8 cellular contexts compared by ENCODE assay signal in the genomic region with DNA sequence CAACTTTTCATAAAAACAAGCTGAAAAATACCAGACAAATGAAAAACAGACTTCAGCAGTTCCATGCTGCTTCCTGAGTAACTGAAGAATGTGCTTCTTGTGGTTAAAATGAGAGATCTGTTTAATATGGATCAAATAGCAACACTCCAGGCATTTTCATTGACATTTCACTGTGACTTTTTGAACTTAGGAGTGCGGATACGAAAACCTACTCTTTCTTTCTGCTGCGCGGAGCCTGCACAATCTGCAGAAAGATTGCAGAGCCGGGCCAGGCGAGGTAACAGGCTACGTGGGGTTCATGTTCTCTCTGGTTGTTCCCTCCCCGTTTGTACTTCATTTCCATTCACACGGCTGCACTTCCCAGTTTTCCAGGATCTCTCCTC. TPM values are rescaled to one million over a fixed set of nuclear protein-coding genes. Genes with fewer than 3 reads are reported as not detected.
DNase-seq lines count a peak whose midpoint lies in the region; ATAC-seq, FAIRE-seq and TF ChIP-seq lines count a peak whose summit lies in the region.

No MANE protein-coding gene starts in this region.

- POLR2A ChIA-PET in CD8-positive, alpha-beta T cell (lab: Charles Lee) = interaction anchor here (0.7 to 9.4 kb wide), 7 partner anchors 9 to 359 kb away, joined by 3 to 159 read pairs (median 6); no protein-coding TSS in a partner anchor

- no peak for TF ChIP-seq POLR2A in stomach (IDR thresholded peaks at IDR 0.05)

- no peaks in the 10 kb centered on the region for H3K36me3 ChIP-seq in CD8-positive, alpha-beta T cell (ENCODE audit: insufficient read depth, low read length)
- H3K36me3 ChIP-seq in HUES48 (ENCODE audit: control insufficient read depth, insufficient read depth, low read length) = peaks cover 4% of the 10 kb centered on the region; the same call in 1 of the 2 replicates
- H3K36me3 ChIP-seq in astrocyte (ENCODE audit: insufficient read depth, low read length) = no peaks in the 10 kb centered on the region
- no peaks in the 10 kb centered on the region for H3K36me3 ChIP-seq in stomach

- no peaks in the 10 kb centered on the region for H3K79me2 ChIP-seq in astrocyte (ENCODE audit: insufficient read depth, low read length)

- H3K4me3 ChIP-seq in CD8-positive, alpha-beta T cell (ENCODE audit: low read depth, low read length) = peak overlapping the region; percentile 94
- H3K4me3 ChIP-seq in HUES48 (ENCODE audit: low read depth, low read length) (peak overlapping the region; percentile 79), astrocyte (ENCODE audit: insufficient read depth, low read depth, low read length) (peak overlapping the region; percentile 87), stomach (peak overlapping the region; percentile 69 to 85 (median 82))

- peak overlapping the region; percentile 81 for H2AFZ ChIP-seq in astrocyte (ENCODE audit: low read depth, low read length)

- H3K9me3 ChIP-seq in CD8-positive, alpha-beta T cell (ENCODE audit: low read length) = no peaks in the 10 kb centered on the region
- H3K9me3 ChIP-seq in HUES48 (ENCODE audit: control insufficient read depth, insufficient read depth, low read length) = no peaks in the 10 kb centered on the region
- no peaks in the 10 kb centered on the region for H3K9me3 ChIP-seq in astrocyte (ENCODE audit: insufficient read depth, low read depth, low read length)
- no peaks in the 10 kb centered on the region for H3K9me3 ChIP-seq in stomach

- TF ChIP-seq EP300 in stomach (IDR thresholded peaks at IDR 0.05) = no peak

- FAIRE-seq in astrocyte (lab: Jason Lieb, UNC) = peak; percentile 79

- H3K27me3 ChIP-seq in CD8-positive, alpha-beta T cell (ENCODE audit: insufficient read depth, low read length) = no peaks in the 10 kb centered on the region
- H3K27me3 ChIP-seq in HUES48 (ENCODE audit: control insufficient read depth, insufficient read depth, low read length) (no peaks in the 10 kb centered on the region), astrocyte (ENCODE audit: insufficient read depth, low read length) (no peaks in the 10 kb centered on the region), stomach (no peaks in the 10 kb centered on the region)

- H3K27me3 Mint-ChIP-seq in CD8-positive, alpha-beta T cell (ENCODE audit: low read depth) = no peaks in the 10 kb centered on the region
- H3K27me3 Mint-ChIP-seq in astrocyte (ENCODE audit: low read depth, unreplicated experiment) = no peaks in the 10 kb centered on the region

- TF ChIP-seq CTCF in CD8-positive, alpha-beta T cell (IDR thresholded peaks at IDR 0.05) = no peak
- TF ChIP-seq CTCF in astrocyte (IDR thresholded peaks at IDR 0.05; ENCODE audit: insufficient read depth, low read depth, low read length) = no peak
- TF ChIP-seq CTCF in stomach (IDR thresholded peaks at IDR 0.05) = no peak

- H3K27ac ChIP-seq in CD8-positive, alpha-beta T cell (ENCODE audit: low read depth, low read length) = peak overlapping the region; percentile 87
- H3K27ac ChIP-seq in HUES48 (ENCODE audit: low read depth, low read length) (peak overlapping the region; percentile 95), astrocyte (ENCODE audit: low read depth, low read length) (peak overlapping the region; percentile 85), stomach (peak overlapping the region; percentile 88 to 97 (median 93))

- H3K9me3 Mint-ChIP-seq in CD8-positive, alpha-beta T cell = no peaks in the 10 kb centered on the region
- H3K9me3 Mint-ChIP-seq in astrocyte (ENCODE audit: unreplicated experiment) = no peaks in the 10 kb centered on the region

- peaks cover 37% of the 10 kb centered on the region for H3K4me1 ChIP-seq in CD8-positive, alpha-beta T cell (ENCODE audit: insufficient read depth, low read length)
- H3K4me1 ChIP-seq in HUES48 (ENCODE audit: control insufficient read depth, insufficient read depth, low read length) = peaks cover 17% of the 10 kb centered on the region
- peaks cover 18% of the 10 kb centered on the region for H3K4me1 ChIP-seq in astrocyte (ENCODE audit: insufficient read depth, low read length)
- peaks cover 8 to 35% (median 17%) of the 10 kb centered on the region in 4 donors for H3K4me1 ChIP-seq in stomach

- intact Hi-C loops in CD8-positive, alpha-beta T cell (cut with DNase I, micrococcal nuclease) = loop anchor here (5.0 to 10.0 kb wide), 2 partner anchors 148 to 451 kb away; partner anchors contain the start of gene BPTF (in 1 of the 2)
- intact Hi-C loops in stomach (cut with DNase I; ENCODE audit: low total_unique reads) = loop anchor here (5.0 to 10.0 kb wide), 2 partner anchors 101 to 318 kb away; no protein-coding TSS in a partner anchor

- peak overlapping the region; percentile 99 for H3K4me2 ChIP-seq in astrocyte (ENCODE audit: low read length)

- peak overlapping the region; percentile 93 for H3K27ac Mint-ChIP-seq in CD8-positive, alpha-beta T cell
- H3K27ac Mint-ChIP-seq in astrocyte (ENCODE audit: unreplicated experiment) = peak overlapping the region; percentile 24

- CTCF ChIA-PET in CD8-positive, alpha-beta T cell (lab: Charles Lee) = interaction anchor here (1.0 to 23.0 kb wide), 14 partner anchors 11 to 312 kb away, joined by 4 to 502 read pairs (median 34); partner anchors contain the start of gene PSMD12

- H3K9ac ChIP-seq in HUES48 (ENCODE audit: low read depth, low read length) (peak overlapping the region; percentile 79), astrocyte (ENCODE audit: low read length) (peak overlapping the region; percentile 93)

- H3K4me1 Mint-ChIP-seq in CD8-positive, alpha-beta T cell (ENCODE audit: low read depth) = peaks cover 42% of the 10 kb centered on the region
- peaks cover 5% of the 10 kb centered on the region for H3K4me1 Mint-ChIP-seq in astrocyte (ENCODE audit: low read depth, unreplicated experiment)

- DNase-seq in CD8-positive, alpha-beta T cell = peak in 2 of 7 experiments; percentile 41 to 43
- peak; percentile 55 for DNase-seq in astrocyte (ENCODE audit: low read depth)
- peak; percentile 78 for DNase-seq in iris pigment epithelial cell (ENCODE audit: low read depth)
- DNase-seq in stomach = peak; percentile 43

- no peaks in the 10 kb centered on the region for H4K20me1 ChIP-seq in astrocyte (ENCODE audit: insufficient read depth, low read length)

- ATAC-seq in CD8-positive, alpha-beta T cell = no peak
- ATAC-seq in GM21381 (IDR thresholded peaks at IDR 0.05; ENCODE audit: unreplicated experiment) = no peak
- ATAC-seq in HG03521 (IDR thresholded peaks at IDR 0.05; ENCODE audit: unreplicated experiment) = no peak
- ATAC-seq in HG03280 (IDR thresholded peaks at IDR 0.05; ENCODE audit: unreplicated experiment) = no peak

- 1 to 8% (median 2%) methylated on average over 9 of the region's 9 CpGs for WGBS in stomach, 5 donors

- peaks cover 13% of the 10 kb centered on the region for H3K36me3 Mint-ChIP-seq in CD8-positive, alpha-beta T cell
- no peaks in the 10 kb centered on the region for H3K36me3 Mint-ChIP-seq in astrocyte (ENCODE audit: low read depth, unreplicated experiment)

- H3K4me3 Mint-ChIP-seq in CD8-positive, alpha-beta T cell = peak overlapping the region; percentile 95
- H3K4me3 Mint-ChIP-seq in astrocyte (ENCODE audit: unreplicated experiment) = peak overlapping the region; percentile 84

RNA-seq across cellular contexts. Expression of gene PITPNC1, which starts 0.6 kb away (rescaled TPM):
- total RNA-seq in CD8-positive, alpha-beta T cell = 100 to 1,000 TPM; 110 to 111 TPM
- total RNA-seq in astrocyte = 10.1 and 12.4 TPM in 2 replicates
- total RNA-seq in stomach = 10 to 100 TPM in 4 of 5 donors, 1 to 10 TPM in 1; 2.3 to 25.3 (median 17.4) TPM
- 10 to 100 TPM in 2 of 3 donors, 1 to 10 TPM in 1; 9.3 to 13.6 (median 13.0) TPM for polyA plus RNA-seq in stomach

RNA-seq across cellular contexts. Expression of gene PSMD12, which starts 10.1 kb away (rescaled TPM):
- total RNA-seq in CD8-positive, alpha-beta T cell = 10 to 100 TPM; 52.1 to 54.9 TPM
- total RNA-seq in astrocyte = 67.6 and 74.1 TPM in 2 replicates
- total RNA-seq in stomach = 10 to 100 TPM in 4 of 5 donors, 1 to 10 TPM in 1; 4.9 to 44.6 (median 17.9) TPM
- 10 to 100 TPM; 14.6 to 19.4 (median 16.9) TPM for polyA plus RNA-seq in stomach
